8 cellular contexts compared by ENCODE assay signal in the genomic region with DNA sequence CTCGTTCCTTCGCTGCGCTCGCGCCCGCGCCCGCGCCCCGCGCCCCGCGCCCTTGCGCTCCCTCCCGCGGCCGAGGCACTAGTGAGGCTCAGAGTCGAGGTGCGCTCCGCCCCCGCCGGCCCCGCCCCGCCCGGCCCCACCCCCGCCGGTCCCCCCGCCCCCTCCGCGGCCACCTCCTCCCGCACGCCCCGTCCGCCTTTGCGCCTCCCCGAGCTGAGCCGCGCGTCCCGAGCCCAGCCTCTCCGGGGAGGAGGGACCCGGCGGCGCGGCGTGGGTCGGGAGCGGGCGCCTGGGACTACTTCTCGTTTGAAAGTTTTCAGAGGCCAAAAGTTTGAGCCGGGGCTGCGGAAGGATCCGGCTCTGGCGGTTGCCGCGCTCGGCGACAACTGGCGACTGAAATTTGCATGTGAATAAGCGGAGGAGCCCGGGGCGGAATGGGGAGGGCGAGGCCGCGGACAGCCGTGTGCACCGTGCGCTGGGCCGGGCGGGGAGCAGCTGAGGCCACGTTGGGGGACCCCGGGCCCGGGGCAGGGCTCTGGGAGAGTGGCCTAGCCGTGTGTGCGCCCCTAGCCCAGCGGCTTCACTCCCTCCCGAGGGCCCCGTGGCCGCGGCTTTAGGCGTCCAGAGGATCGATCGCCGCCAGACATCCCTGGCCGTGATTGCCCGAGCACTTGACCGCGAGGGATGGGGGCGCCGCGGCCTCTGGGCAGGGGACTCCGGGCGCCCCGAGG. TPM values are rescaled to one million over a fixed set of nuclear protein-coding genes. Genes with fewer than 3 reads are reported as not detected.
DNase-seq lines count a peak whose midpoint lies in the region; ATAC-seq and TF ChIP-seq lines count a peak whose summit lies in the region.

Gene NOTCH1 (minus strand): TSS at position 83 of the 731 bp plus-strand sequence. CDS start 262 bp downstream, outside the sequence.

- TF ChIP-seq CTCF in heart right ventricle (IDR thresholded peaks at IDR 0.05) (peak in 2 of 9 donors; percentile 7 to 36), progenitor cell of endocrine pancreas (IDR thresholded peaks at IDR 0.05; ENCODE audit: unreplicated experiment) (no peak), upper lobe of right lung (IDR thresholded peaks at IDR 0.05) (no peak)

- H3K27me3 ChIP-seq in adipocyte (replicated peaks; ENCODE audit: control insufficient read depth, insufficient read depth, low read length) (no peaks in the 10 kb centered on the region), heart right ventricle (no peaks in the 10 kb centered on the region), upper lobe of right lung (no peaks in the 10 kb centered on the region)

- H3K4me1 Mint-ChIP-seq in IgD-negative memory B cell (peaks cover 0 to 8% (median 7%) of the 10 kb centered on the region in 3 donors), progenitor cell of endocrine pancreas (ENCODE audit: low read depth) (peaks cover 15% of the 10 kb centered on the region)

- peak; percentile 96 for DNase-seq in EH (ENCODE audit: low read depth)
- DNase-seq in T follicular helper cell (ENCODE audit: low read depth): peak; percentile 80
- peak; percentile 95 for DNase-seq in adipocyte (ENCODE audit: low read depth)
- DNase-seq in heart right ventricle: peak; percentile 94 to 95
- peak; percentile 83 for DNase-seq in progenitor cell of endocrine pancreas (ENCODE audit: low spot score, unreplicated experiment)
- peak; percentile 98 for DNase-seq in upper lobe of right lung

- no peaks in the 10 kb centered on the region for H3K9me3 ChIP-seq in adipocyte (ENCODE audit: control insufficient read depth, low read length)
- no peaks in the 10 kb centered on the region for H3K9me3 ChIP-seq in heart right ventricle
- H3K9me3 ChIP-seq in upper lobe of right lung: no peaks in the 10 kb centered on the region

- intact Hi-C loops in heart right ventricle (cut with DNase I): loop anchor here in 6 of 10 donors (1.0 to 10.0 kb wide), 9 partner anchors 17 to 79 kb away; partner anchors contain the start of gene SEC16A (in 1 of the 6)
- intact Hi-C loops in upper lobe of right lung (cut with DNase I): loop anchor here (10.0 kb wide), 1 partner anchor 79 kb away; no protein-coding TSS in a partner anchor

- H3K4me1 ChIP-seq in adipocyte (ENCODE audit: control insufficient read depth, insufficient read depth, low read length): peaks cover 36% of the 10 kb centered on the region
- H3K4me1 ChIP-seq in heart right ventricle: peaks cover 14 to 70% (median 62%) of the 10 kb centered on the region in 9 donors
- peaks cover 39% of the 10 kb centered on the region for H3K4me1 ChIP-seq in upper lobe of right lung

- H3K27me3 Mint-ChIP-seq in IgD-negative memory B cell: no peaks in the 10 kb centered on the region
- H3K27me3 Mint-ChIP-seq in progenitor cell of endocrine pancreas: peaks cover 2% of the 10 kb centered on the region

- 0% methylated on average over 56 to 86 of the region's 94 CpGs for WGBS in heart right ventricle, 2 donors

- H3K9ac ChIP-seq in adipocyte (ENCODE audit: low read length): peak within 1 kb of the TSS; percentile 91

- H3K36me3 ChIP-seq in adipocyte (ENCODE audit: control insufficient read depth, insufficient read depth, low read length, severe bottlenecking) (no peaks in the 10 kb centered on the region), heart right ventricle (peaks cover 0 to 30% (median 8%) of the 10 kb centered on the region in 9 donors), upper lobe of right lung (peaks cover 5% of the 10 kb centered on the region)

- no peaks in the 10 kb centered on the region for H3K36me3 Mint-ChIP-seq in IgD-negative memory B cell
- peaks cover 2% of the 10 kb centered on the region for H3K36me3 Mint-ChIP-seq in progenitor cell of endocrine pancreas (ENCODE audit: insufficient read depth)

- H3K27ac ChIP-seq in heart right ventricle: peak within 1 kb of the TSS; percentile 94 to 100 (median 98)
- H3K27ac ChIP-seq in upper lobe of right lung: peak within 1 kb of the TSS; percentile 97

- ATAC-seq in GM21529 (IDR thresholded peaks at IDR 0.05; ENCODE audit: unreplicated experiment): peak; percentile 60
- peak; percentile 80 to 87 (median 83) for ATAC-seq in heart right ventricle
- peak; percentile 88 for ATAC-seq in upper lobe of right lung

- H3K9me3 Mint-ChIP-seq in IgD-negative memory B cell: no peaks in the 10 kb centered on the region
- no peaks in the 10 kb centered on the region for H3K9me3 Mint-ChIP-seq in progenitor cell of endocrine pancreas (ENCODE audit: low read depth)

- peak within 1 kb of the TSS; percentile 85 to 97 (median 96) for H3K4me3 Mint-ChIP-seq in IgD-negative memory B cell
- peak within 1 kb of the TSS; percentile 85 for H3K4me3 Mint-ChIP-seq in progenitor cell of endocrine pancreas (ENCODE audit: low read depth)

- peak within 1 kb of the TSS; percentile 7 to 94 (median 93) for H3K27ac Mint-ChIP-seq in IgD-negative memory B cell
- peak within 1 kb of the TSS; percentile 90 for H3K27ac Mint-ChIP-seq in progenitor cell of endocrine pancreas

- H3K4me3 ChIP-seq in adipocyte (ENCODE audit: low read length) (peak within 1 kb of the TSS; percentile 84), heart right ventricle (peak within 1 kb of the TSS; percentile 64 to 99 (median 96)), upper lobe of right lung (peak within 1 kb of the TSS; percentile 86)

RNA-seq across cellular contexts. Expression of gene NOTCH1, which starts in this region (rescaled TPM):
- polyA plus RNA-seq in IgD-negative memory B cell (3.5 TPM), heart right ventricle (10 to 100 TPM in 1 of 2 donors, 1 to 10 TPM in 1; 7.3 to 14.5 TPM)
- total RNA-seq in heart right ventricle (10 to 100 TPM; 12.0 to 27.0 (median 21.8) TPM), progenitor cell of endocrine pancreas (109 and 130 TPM in 2 replicates), upper lobe of right lung (114 TPM)

Comparison
In these comparisons a context has a peak if more than half of its experiments do, and no peak if none do; other contexts are left out.
1. Peak in every context shown above with its lines: DNase-seq, ATAC-seq, H3K4me3 ChIP-seq and H3K27ac ChIP-seq.